ENCODE assay signal across 16 cellular contexts in the genomic region with DNA sequence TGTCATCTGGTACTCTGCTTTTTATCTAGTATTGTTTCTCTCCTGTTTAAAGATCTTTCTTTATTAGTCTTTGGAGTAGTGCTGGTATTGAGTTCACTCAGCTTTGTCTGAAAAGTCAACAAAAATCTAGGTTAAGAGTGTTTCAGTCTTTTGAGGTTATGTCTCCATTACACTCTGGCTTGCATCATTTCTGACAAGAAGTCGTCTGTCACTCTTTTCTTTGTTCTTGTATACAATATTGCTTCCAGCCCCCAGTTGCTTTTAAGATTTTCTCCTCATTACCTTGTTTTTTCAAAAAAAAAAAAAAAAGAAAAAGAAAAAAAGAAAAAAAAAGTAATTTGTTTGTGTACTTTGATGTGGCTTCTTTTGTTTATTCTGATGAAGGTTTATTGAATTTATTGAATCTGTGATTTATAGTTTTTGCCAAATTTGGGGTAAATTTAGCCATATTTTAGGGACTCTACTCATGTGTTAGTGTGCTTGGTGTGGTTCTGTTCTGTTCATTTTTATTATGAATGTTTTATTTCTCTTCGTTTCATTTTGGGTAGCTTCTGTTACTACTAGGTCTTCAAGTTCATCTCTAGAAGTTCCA.
"Had no signal": no experiment of that assay in that cellular context is flagged by ENCODE, and none has a peak within 500 bp of the region (broad histone marks: within the 10 kb centered on the region; RNA-seq: fewer than 3 reads in every experiment).

No MANE protein-coding gene starts in this region.

- H3K9me3 ChIP-seq: neutrophil, uterus had no signal

- H3K9ac ChIP-seq: parathyroid adenoma had no signal

- H3K27ac ChIP-seq: esophagus squamous epithelium, left ventricle myocardium inferior, neutrophil, parathyroid adenoma, tibial nerve, uterus had no signal

- ATAC-seq: natural killer cell; stimulated activated naive B cell treated with anti-CD40 and anti-IgM and Interleukin-4, amounts not matched to agents 10 μg/mL and 1 μg/mL and 100 μg/mL, for 72 hours had no signal

- H3K4me1 ChIP-seq: esophagus squamous epithelium, left ventricle myocardium inferior, parathyroid adenoma, tibial nerve, uterus had no signal

- H3K36me3 ChIP-seq: esophagus squamous epithelium, left ventricle myocardium inferior, neutrophil, tibial nerve, uterus had no signal

- H3K79me2 ChIP-seq: parathyroid adenoma had no signal

- H2AFZ ChIP-seq: parathyroid adenoma had no signal

- H3K4me3 ChIP-seq: esophagus squamous epithelium, left ventricle myocardium inferior, tibial nerve, uterus had no signal

- H3K27me3 ChIP-seq: esophagus squamous epithelium, neutrophil, tibial nerve, uterus had no signal

- DNase-seq: activated CD4-positive, alpha-beta T cell treated with anti-CD3 and anti-CD28 coated beads, Interleukin-2, amount 50 U/mL, for 1 hour; activated CD8-positive, alpha-beta memory T cell treated with anti-CD3 and anti-CD28 coated beads for 24 hours; activated naive CD8-positive, alpha-beta T cell treated with anti-CD3 and anti-CD28 coated beads, Interleukin-2, amount 10 ng/mL, durations not matched to agents 7 days and 5 days; aorta; cerebellar nuclear complex; effector CD8-positive, alpha-beta T cell; esophagus squamous epithelium; left ventricle myocardium inferior; mesenchymal stem cell; natural killer cell; stimulated activated CD4-positive, alpha-beta T cell treated with anti-CD3 and anti-CD28 coated beads, Interleukin-2, amount 100 ng/mL, for 48 hours; stimulated activated naive B cell treated with anti-CD40 and anti-IgM and Interleukin-4, amounts not matched to agents 10 μg/mL and 1 μg/mL and 100 μg/mL, for 72 hours; uterus had no signal
